ENCODE assay signal across 9 cellular contexts in genomic region chr17:78174870-78175642, GRCh38. TPM values are rescaled to one million over a fixed set of nuclear protein-coding genes. Genes with fewer than 3 reads are reported as not detected.
DNase-seq lines count a peak whose midpoint lies in the region; ATAC-seq and TF ChIP-seq lines count a peak whose summit lies in the region.
"Had no signal": no experiment of that assay in that cellular context is flagged by ENCODE, and none has a peak within 500 bp of the region (broad histone marks: within the 10 kb centered on the region; RNA-seq: fewer than 3 reads in every experiment).

No MANE protein-coding gene starts in this region.

- H3K27ac Mint-ChIP-seq in chondrocyte (ENCODE audit: unreplicated experiment): no peak overlapping the region

- no peaks in the 10 kb centered on the region for H3K27me3 ChIP-seq in right cardiac atrium (ENCODE audit: control insufficient read depth, insufficient read depth)
- no peaks in the 10 kb centered on the region for H3K27me3 ChIP-seq in stomach smooth muscle (ENCODE audit: control insufficient read depth in 1 of 2, insufficient read depth in 2 of 2, low read length in 2 of 2)

- 72% methylated on average over 28 of the region's 28 CpGs for WGBS in right cardiac atrium

- H3K9me3 Mint-ChIP-seq in chondrocyte (ENCODE audit: low read depth): no peaks in the 10 kb centered on the region

- H3K4me3 ChIP-seq in right cardiac atrium (ENCODE audit: low read length) (no peak overlapping the region), stomach smooth muscle (ENCODE audit: low read length in 2 of 2) (no peak overlapping the region)

- peaks cover 3% of the 10 kb centered on the region for H3K36me3 Mint-ChIP-seq in chondrocyte (ENCODE audit: low read depth)

- no peak overlapping the region for H3K4me3 Mint-ChIP-seq in chondrocyte (ENCODE audit: unreplicated experiment)

- H3K9me3 ChIP-seq in right cardiac atrium (ENCODE audit: control insufficient read depth, low read length) (no peaks in the 10 kb centered on the region), stomach smooth muscle (ENCODE audit: control insufficient read depth in 2 of 2, low read length in 2 of 2) (no peaks in the 10 kb centered on the region)

- TF ChIP-seq CTCF in chondrocyte (IDR thresholded peaks at IDR 0.05): no peak

- H3K9ac ChIP-seq in stomach smooth muscle (ENCODE audit: low read length in 2 of 2): no peak overlapping the region

- peaks cover 0 to 2% of the 10 kb centered on the region in 2 donors for H3K36me3 ChIP-seq in stomach smooth muscle (ENCODE audit: control insufficient read depth in 2 of 2, insufficient read depth in 2 of 2, low read length in 2 of 2)

- H3K4me1 ChIP-seq in right cardiac atrium (ENCODE audit: control insufficient read depth, insufficient read depth, low read length) (peaks cover 3% of the 10 kb centered on the region), stomach smooth muscle (ENCODE audit: control insufficient read depth, insufficient read depth, low read length) (peaks cover 85% of the 10 kb centered on the region)

- intact Hi-C loops in right cardiac atrium (cut with DNase I): loop anchor here in 3 of 4 donors (5.0 to 10.0 kb wide), 3 partner anchors 43 to 63 kb away; partner anchors contain the start of gene TMC8 (in 1 of the 3)

- H3K4me1 Mint-ChIP-seq in chondrocyte (ENCODE audit: low read depth): peaks cover 25% of the 10 kb centered on the region

- peak overlapping the region; percentile 9 for H3K27ac ChIP-seq in right cardiac atrium (ENCODE audit: low read length)
- H3K27ac ChIP-seq in stomach smooth muscle (ENCODE audit: low read length): peak overlapping the region; percentile 77

- ATAC-seq in GM18505 (IDR thresholded peaks at IDR 0.05; ENCODE audit: unreplicated experiment): no peak
- no peak for ATAC-seq in right cardiac atrium

- no peaks in the 10 kb centered on the region for H3K27me3 Mint-ChIP-seq in chondrocyte (ENCODE audit: low read depth)

- DNase-seq in right cardiac atrium (no peak), SIG-M5 treated with dmso at 0.1 percent for 504 hours (lab: John Stamatoyannopoulos, UW; ENCODE audit: unreplicated experiment) (no peak), D341Med (ENCODE audit: low spot score) (no peak), chondrocyte (ENCODE audit: low spot score) (no peak), NOMO-1 (lab: John Stamatoyannopoulos, UW; ENCODE audit: unreplicated experiment in 2 of 2) (no peak)

- TF ChIP-seq POLR2A in GM18505 (IDR thresholded peaks at IDR 0.05; ENCODE audit: borderline replicate concordance, extremely low read depth, insufficient read depth, insufficient read length): peak; percentile 21

TF ChIP-seq in PFSK-1, 5 proteins besides CTCF, POLR2A, EP300 and RAD21:
- TF ChIP-seq, protein P1, sequence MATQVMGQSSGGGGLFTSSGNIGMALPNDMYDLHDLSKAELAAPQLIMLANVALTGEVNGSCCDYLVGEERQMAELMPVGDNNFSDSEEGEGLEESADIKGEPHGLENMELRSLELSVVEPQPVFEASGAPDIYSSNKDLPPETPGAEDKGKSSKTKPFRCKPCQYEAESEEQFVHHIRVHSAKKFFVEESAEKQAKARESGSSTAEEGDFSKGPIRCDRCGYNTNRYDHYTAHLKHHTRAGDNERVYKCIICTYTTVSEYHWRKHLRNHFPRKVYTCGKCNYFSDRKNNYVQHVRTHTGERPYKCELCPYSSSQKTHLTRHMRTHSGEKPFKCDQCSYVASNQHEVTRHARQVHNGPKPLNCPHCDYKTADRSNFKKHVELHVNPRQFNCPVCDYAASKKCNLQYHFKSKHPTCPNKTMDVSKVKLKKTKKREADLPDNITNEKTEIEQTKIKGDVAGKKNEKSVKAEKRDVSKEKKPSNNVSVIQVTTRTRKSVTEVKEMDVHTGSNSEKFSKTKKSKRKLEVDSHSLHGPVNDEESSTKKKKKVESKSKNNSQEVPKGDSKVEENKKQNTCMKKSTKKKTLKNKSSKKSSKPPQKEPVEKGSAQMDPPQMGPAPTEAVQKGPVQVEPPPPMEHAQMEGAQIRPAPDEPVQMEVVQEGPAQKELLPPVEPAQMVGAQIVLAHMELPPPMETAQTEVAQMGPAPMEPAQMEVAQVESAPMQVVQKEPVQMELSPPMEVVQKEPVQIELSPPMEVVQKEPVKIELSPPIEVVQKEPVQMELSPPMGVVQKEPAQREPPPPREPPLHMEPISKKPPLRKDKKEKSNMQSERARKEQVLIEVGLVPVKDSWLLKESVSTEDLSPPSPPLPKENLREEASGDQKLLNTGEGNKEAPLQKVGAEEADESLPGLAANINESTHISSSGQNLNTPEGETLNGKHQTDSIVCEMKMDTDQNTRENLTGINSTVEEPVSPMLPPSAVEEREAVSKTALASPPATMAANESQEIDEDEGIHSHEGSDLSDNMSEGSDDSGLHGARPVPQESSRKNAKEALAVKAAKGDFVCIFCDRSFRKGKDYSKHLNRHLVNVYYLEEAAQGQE (IDR thresholded peaks at IDR 0.05; ENCODE audit: insufficient read depth in 1 of 2, low read depth in 2 of 2, low read length in 2 of 2): no peak
- peak; percentile 15; the same call in 1 of the 2 replicates for TF ChIP-seq POLR2AphosphoS5 (IDR thresholded peaks at IDR 0.05; ENCODE audit: low read depth, low read length)

RNA-seq across cellular contexts. Expression of gene SYNGR2, which starts 6.7 kb away (rescaled TPM):
- polyA plus RNA-seq in PFSK-1 (2012; ENCODE audit: insufficient read length, low read depth): 88.3 TPM
- total RNA-seq in right cardiac atrium (10 to 100 TPM; 81.9 to 92.2 (median 83.9) TPM), chondrocyte (35.1 to 57.6 TPM (median 52.3 TPM) in 3 replicates)
- polyA plus RNA-seq in right cardiac atrium: 85.8 TPM

RNA-seq across cellular contexts. Expression of gene TK1, which starts 11.8 kb away (rescaled TPM):
- polyA plus RNA-seq in PFSK-1 (2012; ENCODE audit: insufficient read length, low read depth): 74.2 TPM
- total RNA-seq in right cardiac atrium (1 to 10 TPM in 2 of 4 donors, under 1 TPM in 2; 0.51 to 5.2 (median 1.9) TPM), chondrocyte (21.1 to 29.5 TPM (median 23.4 TPM) in 3 replicates)
- polyA plus RNA-seq in right cardiac atrium: 1.2 TPM

RNA-seq across cellular contexts. Expression of gene AFMID, which starts 12.1 kb away (rescaled TPM):
- polyA plus RNA-seq in PFSK-1 (2012; ENCODE audit: insufficient read length, low read depth): 29.8 TPM
- 10 to 100 TPM; 17.5 to 53.3 (median 37.2) TPM for total RNA-seq in right cardiac atrium
- 30.6 TPM for polyA plus RNA-seq in right cardiac atrium
- 25.5 to 31.7 TPM (median 28.3 TPM) in 3 replicates for total RNA-seq in chondrocyte

RNA-seq across cellular contexts. Expression of gene C17orf99, which starts 28.9 kb away (rescaled TPM):
- not detected for polyA plus RNA-seq in PFSK-1 (2012; ENCODE audit: insufficient read length, low read depth)
- total RNA-seq in right cardiac atrium (not detected), chondrocyte (not detected in 3 replicates)
- polyA plus RNA-seq in right cardiac atrium: not detected
- total RNA-seq: M059J had no signal

RNA-seq across cellular contexts. Expression of gene BIRC5, which starts 39.0 kb away (rescaled TPM):
- polyA plus RNA-seq in PFSK-1 (2012; ENCODE audit: insufficient read length, low read depth): 45.1 TPM
- total RNA-seq in right cardiac atrium (1 to 10 TPM in 2 of 4 donors, under 1 TPM in 1, not detected in 1; 0.17 to 1.3 (median 1.1) TPM), chondrocyte (10.2 to 11.6 TPM (median 10.9 TPM) in 3 replicates)
- polyA plus RNA-seq in right cardiac atrium: 0.29 TPM
